Comparison of ENCODE assay signal across 19 cellular contexts in the genomic region with DNA sequence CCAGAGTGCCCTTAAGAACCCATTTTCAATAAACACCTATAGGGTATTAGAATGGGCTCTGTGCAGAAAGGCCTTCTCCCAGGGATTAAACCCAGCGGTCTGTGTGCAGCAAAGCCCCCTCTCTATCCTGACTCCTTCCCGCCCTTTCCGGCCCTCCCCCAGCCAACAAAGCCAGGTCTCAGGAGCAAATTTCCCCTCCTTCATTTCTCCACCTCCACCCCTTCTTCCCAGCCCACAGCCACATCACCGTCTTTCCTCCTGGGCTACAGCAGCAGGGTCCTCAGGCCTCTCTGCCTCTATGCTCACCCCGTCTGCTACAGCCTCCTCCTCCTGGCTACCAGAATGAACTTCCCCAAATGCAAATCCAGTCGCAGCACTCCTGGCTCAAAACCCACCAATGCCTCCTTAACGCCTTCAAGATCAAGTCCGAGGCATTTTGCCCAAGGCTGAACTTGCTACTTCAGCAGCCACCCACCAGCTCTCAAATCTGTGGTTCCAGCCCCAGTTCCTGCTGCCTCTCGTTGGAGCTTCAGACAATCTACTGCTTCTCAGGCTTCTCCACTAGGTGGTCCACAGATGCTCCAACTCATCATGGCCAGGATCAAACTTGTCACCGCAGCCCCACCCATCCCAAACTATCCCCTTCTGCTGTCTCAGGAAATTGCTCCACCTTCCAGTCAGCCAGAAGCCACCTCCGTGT.
DNase-seq lines count a peak whose midpoint lies in the region; ATAC-seq, FAIRE-seq and TF ChIP-seq lines count a peak whose summit lies in the region.
"Had no signal": no experiment of that assay in that cellular context is flagged by ENCODE, and none has a peak within 500 bp of the region (broad histone marks: within the 10 kb centered on the region; RNA-seq: fewer than 3 reads in every experiment).

No MANE protein-coding gene starts in this region.

- H3K27me3 Mint-ChIP-seq in activated naive CD8-positive, alpha-beta T cell: no peaks in the 10 kb centered on the region
- H3K27me3 Mint-ChIP-seq in activated naive CD8-positive, alpha-beta T cell treated with anti-CD3 and anti-CD28 coated beads for 36 hours: no peaks in the 10 kb centered on the region
- no peaks in the 10 kb centered on the region for H3K27me3 Mint-ChIP-seq in central memory CD8-positive, alpha-beta T cell
- H3K27me3 Mint-ChIP-seq in nephron (ENCODE audit: low read depth): peaks cover 46% of the 10 kb centered on the region
- H3K27me3 Mint-ChIP-seq: CD8-positive, alpha-beta memory T cell; effector memory CD8-positive, alpha-beta T cell; IgD-negative memory B cell; memory B cell; T-cell had no signal

- no peaks in the 10 kb centered on the region for H3K9me3 Mint-ChIP-seq in activated naive CD8-positive, alpha-beta T cell (ENCODE audit: low read depth)
- no peaks in the 10 kb centered on the region for H3K9me3 Mint-ChIP-seq in activated naive CD8-positive, alpha-beta T cell treated with anti-CD3 and anti-CD28 coated beads for 36 hours
- no peaks in the 10 kb centered on the region for H3K9me3 Mint-ChIP-seq in central memory CD8-positive, alpha-beta T cell
- H3K9me3 Mint-ChIP-seq in nephron: no peaks in the 10 kb centered on the region
- H3K9me3 Mint-ChIP-seq: CD8-positive, alpha-beta memory T cell; effector memory CD8-positive, alpha-beta T cell; memory B cell; T-cell had no signal

- no peak for DNase-seq in activated naive CD8-positive, alpha-beta T cell treated with anti-CD3 and anti-CD28 coated beads for 36 hours
- no peak for DNase-seq in central memory CD8-positive, alpha-beta T cell (ENCODE audit: low spot score in 2 of 2)
- DNase-seq in frontal cortex (ENCODE audit: low spot score in 2 of 2) (no peak), midbrain (lab: John Stamatoyannopoulos, UW) (no peak)
- DNase-seq: cerebellar nuclear complex; effector memory CD8-positive, alpha-beta T cell; NCI-H187; stimulated activated CD4-positive, alpha-beta T cell treated with anti-CD3 and anti-CD28 coated beads, Interleukin-12 subunit alpha, Interleukin-12 subunit beta, amount 100 ng/mL, for 4 hours; thyroid gland had no signal

- ATAC-seq in central memory CD8-positive, alpha-beta T cell (replicated peaks; ENCODE audit: extremely low read depth, poor library complexity, severe bottlenecking): no peak
- ATAC-seq in GM21447 (IDR thresholded peaks at IDR 0.05; ENCODE audit: unreplicated experiment) (no peak), GM19463 (IDR thresholded peaks at IDR 0.05; ENCODE audit: unreplicated experiment) (no peak)

- FAIRE-seq in frontal cortex (lab: Jason Lieb, UNC): no peak
- FAIRE-seq: keratinocyte had no signal

- no peak overlapping the region for H3K27ac Mint-ChIP-seq in activated naive CD8-positive, alpha-beta T cell
- H3K27ac Mint-ChIP-seq in activated naive CD8-positive, alpha-beta T cell treated with anti-CD3 and anti-CD28 coated beads for 36 hours: no peak overlapping the region
- H3K27ac Mint-ChIP-seq in central memory CD8-positive, alpha-beta T cell (ENCODE audit: low read depth): no peak overlapping the region
- H3K27ac Mint-ChIP-seq in nephron: peak overlapping the region; percentile 8 to 53 (median 48)
- H3K27ac Mint-ChIP-seq: GM23338, IgD-negative memory B cell, memory B cell had no signal

- TF ChIP-seq CTCF in nephron (IDR thresholded peaks at IDR 0.05; ENCODE audit: unreplicated experiment in 3 of 3): no peak

- H3K36me3 Mint-ChIP-seq in activated naive CD8-positive, alpha-beta T cell: no peaks in the 10 kb centered on the region
- H3K36me3 Mint-ChIP-seq in activated naive CD8-positive, alpha-beta T cell treated with anti-CD3 and anti-CD28 coated beads for 36 hours: no peaks in the 10 kb centered on the region
- H3K36me3 Mint-ChIP-seq in central memory CD8-positive, alpha-beta T cell (ENCODE audit: insufficient read depth): peaks cover 5% of the 10 kb centered on the region
- H3K36me3 Mint-ChIP-seq in nephron (ENCODE audit: low read depth): no peaks in the 10 kb centered on the region
- H3K36me3 Mint-ChIP-seq: memory B cell had no signal

- H3K4me1 Mint-ChIP-seq in activated naive CD8-positive, alpha-beta T cell (ENCODE audit: low read depth): peaks cover 20% of the 10 kb centered on the region
- H3K4me1 Mint-ChIP-seq in activated naive CD8-positive, alpha-beta T cell treated with anti-CD3 and anti-CD28 coated beads for 36 hours: peaks cover 15% of the 10 kb centered on the region
- peaks cover 19% of the 10 kb centered on the region for H3K4me1 Mint-ChIP-seq in central memory CD8-positive, alpha-beta T cell
- H3K4me1 Mint-ChIP-seq in nephron: peaks cover 35% of the 10 kb centered on the region
- H3K4me1 Mint-ChIP-seq: IgD-negative memory B cell, memory B cell had no signal

- H3K4me3 Mint-ChIP-seq in activated naive CD8-positive, alpha-beta T cell: peak overlapping the region; percentile 57
- H3K4me3 Mint-ChIP-seq in activated naive CD8-positive, alpha-beta T cell treated with anti-CD3 and anti-CD28 coated beads for 36 hours: no peak overlapping the region
- peak overlapping the region; percentile 27 for H3K4me3 Mint-ChIP-seq in central memory CD8-positive, alpha-beta T cell
- no peak overlapping the region for H3K4me3 Mint-ChIP-seq in nephron
- H3K4me3 Mint-ChIP-seq: GM23338, IgD-negative memory B cell, memory B cell, T-cell had no signal

Comparison
In these comparisons a context has a peak if more than half of its experiments do, and no peak if none do; other contexts are left out.
1. H3K4me3 Mint-ChIP-seq: peak in activated naive CD8-positive, alpha-beta T cell (single experiment) and central memory CD8-positive, alpha-beta T cell (single experiment); none in activated naive CD8-positive, alpha-beta T cell treated with anti-CD3 and anti-CD28 coated beads for 36 hours (single experiment) and nephron (0 of 3).
2. H3K27ac Mint-ChIP-seq: peak in nephron (3 of 3); none in activated naive CD8-positive, alpha-beta T cell (single experiment), activated naive CD8-positive, alpha-beta T cell treated with anti-CD3 and anti-CD28 coated beads for 36 hours (single experiment) and central memory CD8-positive, alpha-beta T cell (single experiment).